In genomic region chr3:65945480-65945879, GRCh38 we compare ENCODE assay signal across 19 cellular contexts.
DNase-seq lines count a peak whose midpoint lies in the region; ATAC-seq and TF ChIP-seq lines count a peak whose summit lies in the region.
"Had no signal": no experiment of that assay in that cellular context is flagged by ENCODE, and none has a peak within 500 bp of the region (broad histone marks: within the 10 kb centered on the region; RNA-seq: fewer than 3 reads in every experiment).

No MANE protein-coding gene starts in this region.

- no peaks in the 10 kb centered on the region for H3K9me3 Mint-ChIP-seq in HFFc6
- no peaks in the 10 kb centered on the region for H3K9me3 Mint-ChIP-seq in activated CD4-positive, alpha-beta memory T cell treated with anti-CD3 and anti-CD28 coated beads, Interleukin-2, amount 10 ng/mL, durations not matched to agents 7 days and 5 days
- H3K9me3 Mint-ChIP-seq: T-helper 1 cell treated with Interleukin-12 subunit alpha and Interleukin-12 subunit beta and Interleukin-4 antibody, amounts not matched to agents 30 μg/mL and 1 μg/mL, for 36 hours had no signal

- H3K27ac ChIP-seq in mammary epithelial cell (ENCODE audit: insufficient read depth, low read depth, low read length) (no peak overlapping the region), lower lobe of right lung (peak overlapping the region; percentile 52), transverse colon (no peak overlapping the region)
- H3K27ac ChIP-seq: RWPE1 had no signal

- peaks cover under 1% of the 10 kb centered on the region; the same call in 1 of the 2 replicates for H3K36me3 Mint-ChIP-seq in HFFc6 (ENCODE audit: low read depth)
- H3K36me3 Mint-ChIP-seq in activated CD4-positive, alpha-beta memory T cell treated with anti-CD3 and anti-CD28 coated beads, Interleukin-2, amount 10 ng/mL, durations not matched to agents 7 days and 5 days (ENCODE audit: low read depth): no peaks in the 10 kb centered on the region

- BruUV-seq in mammary epithelial cell (replicated peaks; lab: Mats Ljungman, UMichigan): no TSS peak

- WGBS in mammary epithelial cell (ENCODE audit: low coverage, missing lambda C conversion rate): 90% methylated on average over 3 of the region's 3 CpGs
- WGBS in transverse colon (ENCODE audit: low coverage in 1 of 2), 2 donors: 73 to 92% methylated on average over 2 to 3 of the region's 3 CpGs

- H3K4me2 ChIP-seq in mammary epithelial cell (ENCODE audit: insufficient read depth, low read depth, low read length): no peak overlapping the region

- H3K4me1 ChIP-seq in mammary epithelial cell (ENCODE audit: insufficient read depth, low read length) (no peaks in the 10 kb centered on the region), lower lobe of right lung (peaks cover 31% of the 10 kb centered on the region), transverse colon (peaks cover 5 to 39% (median 13%) of the 10 kb centered on the region in 4 donors)

- peaks cover 59% of the 10 kb centered on the region for H3K4me1 Mint-ChIP-seq in HFFc6 (ENCODE audit: low read depth)
- no peaks in the 10 kb centered on the region for H3K4me1 Mint-ChIP-seq in activated CD4-positive, alpha-beta memory T cell treated with anti-CD3 and anti-CD28 coated beads, Interleukin-2, amount 10 ng/mL, durations not matched to agents 7 days and 5 days

- no peak overlapping the region for H2AFZ ChIP-seq in mammary epithelial cell (ENCODE audit: low read depth, low read length)

- H3K9me3 ChIP-seq in mammary epithelial cell (replicated peaks; ENCODE audit: insufficient read depth, low read length) (no peaks in the 10 kb centered on the region), lower lobe of right lung (no peaks in the 10 kb centered on the region), transverse colon (no peaks in the 10 kb centered on the region)
- H3K9me3 ChIP-seq: body of pancreas, gastroesophageal sphincter had no signal

- ATAC-seq in lower lobe of right lung (no peak), HG03432 (IDR thresholded peaks at IDR 0.05; ENCODE audit: unreplicated experiment) (no peak)
- ATAC-seq: activated CD4-positive, CD25-positive, alpha-beta regulatory T cell treated with anti-CD3 and anti-CD28 coated beads, Interleukin-2, amount 50 U/mL, for 24 hours; gastroesophageal sphincter had no signal

- H3K4me3 ChIP-seq in mammary epithelial cell (replicated peaks in 1 of 3; ENCODE audit: insufficient read depth in 1 of 3, low read depth in 2 of 3, low read length in 3 of 3) (no peak overlapping the region), lower lobe of right lung (no peak overlapping the region), transverse colon (no peak overlapping the region)
- H3K4me3 ChIP-seq: body of pancreas, gastroesophageal sphincter had no signal

- POLR2A ChIA-PET in activated CD4-positive, alpha-beta memory T cell treated with anti-CD3 and anti-CD28 coated beads, Interleukin-2, amount 10 ng/mL, durations not matched to agents 7 days and 5 days (lab: Charles Lee): no interaction called here

- H3K27me3 ChIP-seq in mammary epithelial cell (ENCODE audit: insufficient read depth, low read length) (peaks cover 1% of the 10 kb centered on the region), lower lobe of right lung (ENCODE audit: low read depth) (no peaks in the 10 kb centered on the region), transverse colon (no peaks in the 10 kb centered on the region)
- H3K27me3 ChIP-seq: body of pancreas, gastroesophageal sphincter had no signal

- no peak overlapping the region for H3K4me3 Mint-ChIP-seq in HFFc6
- no peak overlapping the region for H3K4me3 Mint-ChIP-seq in activated CD4-positive, alpha-beta memory T cell treated with anti-CD3 and anti-CD28 coated beads, Interleukin-2, amount 10 ng/mL, durations not matched to agents 7 days and 5 days
- H3K4me3 Mint-ChIP-seq: T-helper 1 cell treated with Interleukin-12 subunit alpha and Interleukin-12 subunit beta and Interleukin-4 antibody, amounts not matched to agents 30 μg/mL and 1 μg/mL, for 36 hours had no signal

- in situ Hi-C loops in mammary epithelial cell (cut with MboI; ENCODE audit: low sequenced_read_pairs in 2 of 2) (no loop called here), transverse colon (cut with MboI; ENCODE audit: low pct_ligation_motif_present in 1 of 4, low pct_unique_long_range_greater_than_20kb in 1 of 4, low sequenced_read_pairs in 3 of 4) (no loop called here)

- DNase-seq in A172 (ENCODE audit: low spot score) (peak; percentile 87), HFFc6 (peak; percentile 68), mammary epithelial cell (peak; percentile 23), lower lobe of right lung (no peak), retina (no peak), transverse colon (no peak)
- no peak for DNase-seq in activated CD4-positive, alpha-beta memory T cell treated with anti-CD3 and anti-CD28 coated beads, Interleukin-2, amount 10 ng/mL, durations not matched to agents 7 days and 5 days
- DNase-seq: activated CD8-positive, alpha-beta memory T cell treated with anti-CD3 and anti-CD28 coated beads, Interleukin-2, amount 50 U/mL, for 4 hours; activated naive CD4-positive, alpha-beta T cell treated with Interleukin-2 at 50 U/mL for 16 hours; body of pancreas; COR-L47; NCI-H2107; NCI-H774; occipital lobe had no signal

- CTCF ChIA-PET in mammary epithelial cell (lab: Charles Lee; ENCODE audit: low non-redundant PET): no interaction called here
- CTCF ChIA-PET in activated CD4-positive, alpha-beta memory T cell treated with anti-CD3 and anti-CD28 coated beads, Interleukin-2, amount 10 ng/mL, durations not matched to agents 7 days and 5 days (lab: Charles Lee): no interaction called here

- no peak for TF ChIP-seq EP300 in transverse colon (IDR thresholded peaks at IDR 0.05; ENCODE audit: low read depth)

- no peaks in the 10 kb centered on the region for H3K79me2 ChIP-seq in mammary epithelial cell (ENCODE audit: insufficient read depth, low read length)

- no peak overlapping the region for H3K9ac ChIP-seq in mammary epithelial cell (ENCODE audit: insufficient read depth, low read length)

- dilution Hi-C loops in mammary epithelial cell (cut with HindIII; ENCODE audit: low sequenced_read_pairs): no loop called here

- intact Hi-C loops in mammary epithelial cell (cut with micrococcal nuclease): no loop called here
- intact Hi-C loops in lower lobe of right lung (cut with DNase I): no loop called here
- intact Hi-C loops in transverse colon (cut with DNase I; ENCODE audit: low total_unique reads): no loop called here

- TF ChIP-seq POLR2A in transverse colon (IDR thresholded peaks at IDR 0.05): no peak

- no peaks in the 10 kb centered on the region for H4K20me1 ChIP-seq in mammary epithelial cell (ENCODE audit: insufficient read depth, low read length)

- H3K36me3 ChIP-seq in mammary epithelial cell (ENCODE audit: insufficient read depth, low read length) (no peaks in the 10 kb centered on the region), lower lobe of right lung (no peaks in the 10 kb centered on the region), transverse colon (no peaks in the 10 kb centered on the region)
- H3K36me3 ChIP-seq: gastroesophageal sphincter had no signal

- peak overlapping the region; percentile 46 for H3K27ac Mint-ChIP-seq in HFFc6
- H3K27ac Mint-ChIP-seq in activated CD4-positive, alpha-beta memory T cell treated with anti-CD3 and anti-CD28 coated beads, Interleukin-2, amount 10 ng/mL, durations not matched to agents 7 days and 5 days: no peak overlapping the region
- H3K27ac Mint-ChIP-seq: T-helper 1 cell treated with Interleukin-12 subunit alpha and Interleukin-12 subunit beta and Interleukin-4 antibody, amounts not matched to agents 30 μg/mL and 1 μg/mL, for 36 hours had no signal

- TF ChIP-seq CTCF in HFFc6 (IDR thresholded peaks at IDR 0.05) (no peak), mammary epithelial cell (conservative IDR thresholded peaks at IDR 0.05 in 1 of 2, IDR thresholded peaks at IDR 0.05 in 1 of 2; ENCODE audit: extremely low read depth in 1 of 2, insufficient read depth in 1 of 2, low read depth in 1 of 2, low read length in 2 of 2) (no peak), lower lobe of right lung (IDR thresholded peaks at IDR 0.05) (no peak), transverse colon (IDR thresholded peaks at IDR 0.05) (no peak)

- H3K27me3 Mint-ChIP-seq in HFFc6 (ENCODE audit: insufficient read depth): no peaks in the 10 kb centered on the region
- H3K27me3 Mint-ChIP-seq in activated CD4-positive, alpha-beta memory T cell treated with anti-CD3 and anti-CD28 coated beads, Interleukin-2, amount 10 ng/mL, durations not matched to agents 7 days and 5 days: peaks cover 2% of the 10 kb centered on the region

Comparison
In these comparisons a context has a peak if more than half of its experiments do, and no peak if none do; other contexts are left out.
1. DNase-seq: peak in A172 (single experiment), HFFc6 (single experiment) and mammary epithelial cell (single experiment); none in lower lobe of right lung (single experiment), retina (single experiment), activated CD4-positive, alpha-beta memory T cell treated with anti-CD3 and anti-CD28 coated beads, Interleukin-2, amount 10 ng/mL, durations not matched to agents 7 days and 5 days (single experiment) and transverse colon (single experiment).